ENCODE assay signal across 16 cellular contexts in the genomic region with DNA sequence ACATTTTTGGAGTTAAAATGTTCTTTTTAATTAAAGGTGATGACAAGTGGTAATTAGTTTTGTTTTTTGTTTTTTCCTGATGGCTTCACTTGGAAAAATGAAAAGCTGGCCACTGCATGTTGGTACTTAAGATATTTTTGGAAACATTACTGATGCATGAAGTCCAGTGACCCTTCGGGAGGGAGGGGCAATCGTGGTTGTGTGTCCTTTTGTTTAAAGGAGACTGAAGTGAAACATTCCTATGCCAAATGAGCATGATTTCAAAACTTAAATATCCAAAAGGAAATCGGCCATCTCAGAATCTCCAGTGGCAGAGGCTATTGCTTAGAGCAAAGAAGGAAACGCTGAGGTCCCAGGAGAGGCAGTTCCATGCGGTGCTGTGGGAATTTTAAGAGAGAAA. TPM values are rescaled to one million over a fixed set of nuclear protein-coding genes. Genes with fewer than 3 reads are reported as not detected.
A peak's percentile ranks its signal among the peaks of the same experiment; 100 is the strongest.
DNase-seq lines count a peak whose midpoint lies in the region; ATAC-seq, FAIRE-seq and TF ChIP-seq lines count a peak whose summit lies in the region.
"Had no signal": no experiment of that assay in that cellular context is flagged by ENCODE, and none has a peak within 500 bp of the region (broad histone marks: within the 10 kb centered on the region; RNA-seq: fewer than 3 reads in every experiment).

No MANE protein-coding gene starts in this region.

- H3K36me3 ChIP-seq in skeletal muscle tissue (ENCODE audit: control insufficient read depth in 3 of 3, insufficient read depth in 3 of 3, low read length in 3 of 3) = no peaks in the 10 kb centered on the region
- H3K36me3 ChIP-seq: tibial nerve had no signal

- ATAC-seq in right cardiac atrium (no peak), HG03442 (IDR thresholded peaks at IDR 0.05; ENCODE audit: unreplicated experiment) (no peak), HG02981 (IDR thresholded peaks at IDR 0.05; ENCODE audit: unreplicated experiment) (no peak)
- ATAC-seq: activated CD8-positive, alpha-beta T cell treated with anti-CD3 and anti-CD28 coated beads, Interleukin-2, amount 10 ng/mL, durations not matched to agents 7 days and 5 days; activated T-helper 17 cell treated with anti-CD3 and anti-CD28 coated beads, Interleukin-2, amount 50 U/mL, for 72 hours; HCT116; natural killer cell treated with Interleukin-12 subunit alpha and Interleukin-12 subunit beta and Interleukin-15 and Interleukin-18, amount 100 ng/mL, for 72 hours had no signal

- H3K9me3 Mint-ChIP-seq in MCF 10A (ENCODE audit: unreplicated experiment) = no peaks in the 10 kb centered on the region
- H3K9me3 Mint-ChIP-seq: activated T-helper 17 cell treated with anti-CD3 and anti-CD28 coated beads, Interleukin-2, amount 50 U/mL, for 72 hours; natural killer cell treated with Interleukin-12 subunit alpha and Interleukin-12 subunit beta and Interleukin-15 and Interleukin-18, amount 100 ng/mL, for 72 hours had no signal

- no peak for TF ChIP-seq CTCF in AG10803 (conservative IDR thresholded peaks at IDR 0.05; ENCODE audit: low read length)
- TF ChIP-seq CTCF in MCF 10A (IDR thresholded peaks at IDR 0.05; ENCODE audit: unreplicated experiment) = no peak

- H3K27me3 ChIP-seq in right cardiac atrium (ENCODE audit: control insufficient read depth, insufficient read depth) = no peaks in the 10 kb centered on the region
- H3K27me3 ChIP-seq in skeletal muscle tissue (ENCODE audit: control insufficient read depth in 3 of 3, insufficient read depth in 3 of 3, low read length in 3 of 3) = no peaks in the 10 kb centered on the region
- H3K27me3 ChIP-seq: tibial nerve had no signal

- peak overlapping the region; percentile 15 for H3K27ac ChIP-seq in right cardiac atrium (ENCODE audit: low read length)
- peak overlapping the region; percentile 66 for H3K27ac ChIP-seq in skeletal muscle tissue (ENCODE audit: low read depth, low read length)

- H3K36me3 Mint-ChIP-seq in MCF 10A (ENCODE audit: insufficient read depth, unreplicated experiment) = no peaks in the 10 kb centered on the region
- H3K36me3 Mint-ChIP-seq: natural killer cell treated with Interleukin-12 subunit alpha and Interleukin-12 subunit beta and Interleukin-15 and Interleukin-18, amount 100 ng/mL, for 72 hours had no signal

- H3K27me3 Mint-ChIP-seq in MCF 10A (ENCODE audit: insufficient read depth, unreplicated experiment) = no peaks in the 10 kb centered on the region
- H3K27me3 Mint-ChIP-seq: activated T-helper 17 cell treated with anti-CD3 and anti-CD28 coated beads, Interleukin-2, amount 50 U/mL, for 72 hours had no signal

- H3K9me3 ChIP-seq in right cardiac atrium (ENCODE audit: control insufficient read depth, low read length) (no peaks in the 10 kb centered on the region), skeletal muscle tissue (ENCODE audit: control insufficient read depth in 3 of 3, low read length in 3 of 3) (no peaks in the 10 kb centered on the region)
- H3K9me3 ChIP-seq: tibial nerve had no signal

- POLR2A ChIA-PET in MCF 10A (lab: Yijun Ruan, JAX) = interaction anchor here (2.1 kb wide), 1 partner anchor 25 kb away, joined by 4 read pairs; no protein-coding TSS in a partner anchor

- H3K4me3 Mint-ChIP-seq in MCF 10A (ENCODE audit: unreplicated experiment) = no peak overlapping the region
- H3K4me3 Mint-ChIP-seq: activated CD8-positive, alpha-beta T cell treated with anti-CD3 and anti-CD28 coated beads, Interleukin-2, amount 10 ng/mL, durations not matched to agents 7 days and 5 days; activated T-helper 17 cell treated with anti-CD3 and anti-CD28 coated beads, Interleukin-2, amount 50 U/mL, for 72 hours; natural killer cell treated with Interleukin-12 subunit alpha and Interleukin-12 subunit beta and Interleukin-15 and Interleukin-18, amount 100 ng/mL, for 72 hours had no signal

- peak; percentile 65 for DNase-seq in AG10803 (ENCODE audit: low read depth)
- DNase-seq in MCF 10A (ENCODE audit: unreplicated experiment) = no peak
- no peak for DNase-seq in right cardiac atrium
- DNase-seq in frontal cortex (ENCODE audit: low spot score in 2 of 2) = no peak
- no peak for DNase-seq in DMS79 treated with DMSO at 0.1 percent for 48 hours (lab: John Stamatoyannopoulos, UW)
- DNase-seq: activated CD8-positive, alpha-beta T cell treated with anti-CD3 and anti-CD28 coated beads, Interleukin-2, amount 10 ng/mL, durations not matched to agents 7 days and 5 days; amniotic stem cell; COR-L47 had no signal

- H3K27ac Mint-ChIP-seq in MCF 10A (ENCODE audit: low read depth, unreplicated experiment) = peak overlapping the region; percentile 42
- H3K27ac Mint-ChIP-seq: activated CD8-positive, alpha-beta T cell treated with anti-CD3 and anti-CD28 coated beads, Interleukin-2, amount 10 ng/mL, durations not matched to agents 7 days and 5 days; activated T-helper 17 cell treated with anti-CD3 and anti-CD28 coated beads, Interleukin-2, amount 50 U/mL, for 72 hours; natural killer cell treated with Interleukin-12 subunit alpha and Interleukin-12 subunit beta and Interleukin-15 and Interleukin-18, amount 100 ng/mL, for 72 hours had no signal

- CTCF ChIA-PET in MCF 10A (lab: Yijun Ruan, JAX) = interaction anchor here (1.5 kb wide), 1 partner anchor 10 kb away, joined by 4 read pairs; no protein-coding TSS in a partner anchor

- no peak overlapping the region for H3K9ac ChIP-seq in skeletal muscle tissue (ENCODE audit: low read depth in 1 of 3, low read length in 3 of 3)

- FAIRE-seq in frontal cortex (lab: Jason Lieb, UNC) = no peak
- FAIRE-seq: RCC 7860 had no signal

- intact Hi-C loops in MCF 10A (cut with micrococcal nuclease) (no loop called here), right cardiac atrium (cut with DNase I) (no loop called here)

- no TSS peak for BruUV-seq in MCF 10A (replicated peaks; lab: Mats Ljungman, UMichigan)

- peaks cover 7% of the 10 kb centered on the region for H3K4me1 Mint-ChIP-seq in MCF 10A (ENCODE audit: insufficient read depth, unreplicated experiment)
- H3K4me1 Mint-ChIP-seq: activated T-helper 17 cell treated with anti-CD3 and anti-CD28 coated beads, Interleukin-2, amount 50 U/mL, for 72 hours had no signal

- H3K4me1 ChIP-seq in right cardiac atrium (ENCODE audit: control insufficient read depth, insufficient read depth, low read length) (peaks cover 27% of the 10 kb centered on the region), skeletal muscle tissue (ENCODE audit: control insufficient read depth in 3 of 3, insufficient read depth in 3 of 3, low read length in 3 of 3) (peaks cover 45 to 54% (median 54%) of the 10 kb centered on the region in 3 donors)

- 29% methylated on average over 5 of the region's 5 CpGs for WGBS in right cardiac atrium

- H3K4me3 ChIP-seq in AG10803 (ENCODE audit: low read length) (no peak overlapping the region), right cardiac atrium (ENCODE audit: low read length) (no peak overlapping the region), skeletal muscle tissue (ENCODE audit: low read length in 3 of 3) (no peak overlapping the region)
- H3K4me3 ChIP-seq: tibial nerve had no signal

RNA-seq across cellular contexts. Expression of a gene that starts 20.1 kb away (rescaled TPM):
- total RNA-seq in MCF 10A (2022) = 9.1 and 16.8 TPM in 2 replicates
- total RNA-seq in right cardiac atrium = 10 to 100 TPM; 13.9 to 46.0 (median 23.5) TPM
- 3.4 TPM for polyA plus RNA-seq in right cardiac atrium
- total RNA-seq in skeletal muscle tissue = 12.0 TPM
- total RNA-seq in frontal cortex = 1.2 TPM
